Comparison of ENCODE assay signal across 9 cellular contexts in genomic region chr5:13611604-13612003, GRCh38.
"Had no signal": no experiment of that assay in that cellular context is flagged by ENCODE, and none has a peak within 500 bp of the region (broad histone marks: within the 10 kb centered on the region; RNA-seq: fewer than 3 reads in every experiment).

No MANE protein-coding gene starts in this region.

- H3K4me1 Mint-ChIP-seq: IgD-negative memory B cell had no signal

- H3K9ac ChIP-seq: GM23248 had no signal

- DNase-seq: GM23248, GOT3, H7, HFFc6 had no signal

- ATAC-seq: HCT116, HepG2 had no signal

- H3K36me3 ChIP-seq: HAP-1 had no signal

- H3K4me3 Mint-ChIP-seq: HFFc6, IgD-negative memory B cell had no signal

- H2AFZ ChIP-seq: GM23248 had no signal

- H3K4me3 ChIP-seq: GM23248, HAP-1 had no signal

- H3K27me3 Mint-ChIP-seq: IgD-negative memory B cell had no signal

- H3K27ac ChIP-seq: GM23248, HL-60 had no signal

- H3K27ac Mint-ChIP-seq: HFFc6, IgD-negative memory B cell had no signal

- H3K9me3 ChIP-seq: HAP-1 had no signal

- H3K4me1 ChIP-seq: HAP-1 had no signal
